In genomic region chr4:120286813-120287212, GRCh38 we compare ENCODE assay signal across 21 cellular contexts.
DNase-seq lines count a peak whose midpoint lies in the region; ATAC-seq and TF ChIP-seq lines count a peak whose summit lies in the region.
"Had no signal": no experiment of that assay in that cellular context is flagged by ENCODE, and none has a peak within 500 bp of the region (broad histone marks: within the 10 kb centered on the region; RNA-seq: fewer than 3 reads in every experiment).

No MANE protein-coding gene starts in this region.

- no peaks in the 10 kb centered on the region for H3K36me3 Mint-ChIP-seq in H9 (ENCODE audit: insufficient read depth in 1 of 3, low read depth in 3 of 3)
- H3K36me3 Mint-ChIP-seq in activated T-cell treated with anti-CD3 and anti-CD28 coated beads, Interleukin-2, amount 50 U/mL, for 4 hours (ENCODE audit: insufficient read depth), result no peaks in the 10 kb centered on the region
- H3K36me3 Mint-ChIP-seq: activated naive CD8-positive, alpha-beta T cell treated with anti-CD3 and anti-CD28 coated beads, Interleukin-2, amount 10 ng/mL, durations not matched to agents 7 days and 5 days; naive thymus-derived CD4-positive, alpha-beta T cell had no signal

- H4K8ac ChIP-seq in H9 (replicated peaks; ENCODE audit: insufficient read length, low read depth, low read length), result no peak overlapping the region

- H2BK15ac ChIP-seq in H9 (ENCODE audit: low read depth, low read length), result no peak overlapping the region

- H3K79me1 ChIP-seq in H9 (ENCODE audit: insufficient read depth, low read depth, low read length, poor library complexity, severe bottlenecking), result no peaks in the 10 kb centered on the region

- H3K4me3 ChIP-seq in RWPE2 (ENCODE audit: severe bottlenecking), result no peak overlapping the region
- no peak overlapping the region for H3K4me3 ChIP-seq in smooth muscle cell
- no peak overlapping the region for H3K4me3 ChIP-seq in ovary
- no peak overlapping the region for H3K4me3 ChIP-seq in suprapubic skin
- H3K4me3 ChIP-seq: BLaER1, breast epithelium, dorsolateral prefrontal cortex, lung had no signal

- H3K4me1 Mint-ChIP-seq in H9, result no peaks in the 10 kb centered on the region
- no peaks in the 10 kb centered on the region for H3K4me1 Mint-ChIP-seq in activated T-cell treated with anti-CD3 and anti-CD28 coated beads, Interleukin-2, amount 50 U/mL, for 4 hours (ENCODE audit: low read depth)
- H3K4me1 Mint-ChIP-seq: activated CD4-positive, alpha-beta memory T cell treated with anti-CD3 and anti-CD28 coated beads, Interleukin-2, amount 10 ng/mL, durations not matched to agents 7 days and 5 days; activated naive CD8-positive, alpha-beta T cell treated with anti-CD3 and anti-CD28 coated beads, Interleukin-2, amount 10 ng/mL, durations not matched to agents 7 days and 5 days; naive thymus-derived CD4-positive, alpha-beta T cell had no signal

- no peaks in the 10 kb centered on the region for H3K23me2 ChIP-seq in H9 (ENCODE audit: insufficient read length, low read depth, low read length, poor library complexity, severe bottlenecking)

- no peak overlapping the region for H2BK120ac ChIP-seq in H9 (ENCODE audit: low read depth, low read length, poor library complexity, severe bottlenecking)

- no peak overlapping the region for H3K27ac Mint-ChIP-seq in H9
- H3K27ac Mint-ChIP-seq: activated CD4-positive, alpha-beta memory T cell treated with anti-CD3 and anti-CD28 coated beads, Interleukin-2, amount 10 ng/mL, durations not matched to agents 7 days and 5 days; activated naive CD8-positive, alpha-beta T cell treated with anti-CD3 and anti-CD28 coated beads, Interleukin-2, amount 10 ng/mL, durations not matched to agents 7 days and 5 days; naive thymus-derived CD4-positive, alpha-beta T cell had no signal

- H2BK20ac ChIP-seq in H9 (ENCODE audit: low read depth, low read length, poor library complexity, severe bottlenecking), result no peak overlapping the region

- DNase-seq in H9 (peak; percentile 27), RWPE2 (ENCODE audit: low spot score) (no peak), fibroblast of peridontal ligament (ENCODE audit: extremely low read depth) (peak; percentile 67), smooth muscle cell (lab: John Stamatoyannopoulos, UW; ENCODE audit: unreplicated experiment) (no peak), ovary (no peak), suprapubic skin (ENCODE audit: low spot score in 2 of 2) (no peak)
- no peak for DNase-seq in activated T-cell treated with anti-CD3 and anti-CD28 coated beads, Interleukin-2, amount 50 U/mL, for 4 hours
- DNase-seq: activated CD4-positive, alpha-beta memory T cell treated with anti-CD3 and anti-CD28 coated beads, Interleukin-2, amount 10 ng/mL, durations not matched to agents 7 days and 5 days; activated naive CD8-positive, alpha-beta T cell treated with anti-CD3 and anti-CD28 coated beads, Interleukin-2, amount 10 ng/mL, durations not matched to agents 7 days and 5 days; activated T-cell treated with anti-CD3 and anti-CD28 coated beads, Interleukin-2, amount 50 U/mL, for 48 hours; dorsolateral prefrontal cortex; Kasumi-1; naive thymus-derived CD4-positive, alpha-beta T cell; NCI-H1436 treated with DMSO at 0.1 percent for 48 hours; NK-92 treated with Interleukin-12 subunit alpha and Interleukin-12 subunit beta, amount 100 ng/mL, for 24 hours; T-helper 1 cell had no signal

- H3K56ac ChIP-seq in H9 (ENCODE audit: insufficient read length, low read depth, low read length), result no peak overlapping the region

- no peaks in the 10 kb centered on the region for H3K27me3 ChIP-seq in H9 (ENCODE audit: insufficient read depth, low read length)
- no peaks in the 10 kb centered on the region for H3K27me3 ChIP-seq in RWPE2 (ENCODE audit: insufficient read depth, poor library complexity, severe bottlenecking)
- H3K27me3 ChIP-seq in smooth muscle cell (ENCODE audit: low read depth), result no peaks in the 10 kb centered on the region
- H3K27me3 ChIP-seq in ovary, result no peaks in the 10 kb centered on the region
- no peaks in the 10 kb centered on the region for H3K27me3 ChIP-seq in suprapubic skin
- H3K27me3 ChIP-seq: BLaER1, breast epithelium, dorsolateral prefrontal cortex had no signal

- H3K79me2 ChIP-seq in H9 (ENCODE audit: insufficient read depth, low read length), result no peaks in the 10 kb centered on the region
- H3K79me2 ChIP-seq in smooth muscle cell (ENCODE audit: low read depth), result no peaks in the 10 kb centered on the region

- H3K4me1 ChIP-seq in H9 (ENCODE audit: insufficient read depth, low read length) (no peaks in the 10 kb centered on the region), RWPE2 (ENCODE audit: insufficient read depth, poor library complexity, severe bottlenecking) (no peaks in the 10 kb centered on the region), smooth muscle cell (ENCODE audit: low read depth) (no peaks in the 10 kb centered on the region), ovary (ENCODE audit: insufficient read depth) (no peaks in the 10 kb centered on the region), suprapubic skin (no peaks in the 10 kb centered on the region)
- H3K4me1 ChIP-seq: BLaER1, breast epithelium had no signal

- TF ChIP-seq EP300 in ovary (IDR thresholded peaks at IDR 0.05) (no peak), suprapubic skin (IDR thresholded peaks at IDR 0.05) (no peak)

- H3K18ac ChIP-seq in H9 (ENCODE audit: insufficient read length, low read depth, low read length), result no peak overlapping the region

- H3K27ac ChIP-seq in H9 (ENCODE audit: insufficient read length, low read depth, low read length) (no peak overlapping the region), RWPE2 (ENCODE audit: poor library complexity, severe bottlenecking) (no peak overlapping the region), smooth muscle cell (ENCODE audit: low read depth) (no peak overlapping the region), ovary (no peak overlapping the region), suprapubic skin (no peak overlapping the region)
- H3K27ac ChIP-seq: BLaER1, breast epithelium, dorsolateral prefrontal cortex had no signal

- H4K91ac ChIP-seq in H9 (ENCODE audit: insufficient read length, low read depth, low read length), result no peak overlapping the region

- H3T11ph ChIP-seq in H9 (ENCODE audit: low read length), result no peak overlapping the region

- H3K23ac ChIP-seq in H9 (ENCODE audit: insufficient read length, low read depth, low read length), result no peak overlapping the region

- intact Hi-C loops in ovary (cut with DNase I), result no loop called here

- no peak overlapping the region for H2BK5ac ChIP-seq in H9 (ENCODE audit: insufficient read length, low read length)

- H2AFZ ChIP-seq in H9 (ENCODE audit: low read length) (no peak overlapping the region), smooth muscle cell (ENCODE audit: low read depth) (no peak overlapping the region)

- H3K4ac ChIP-seq in H9 (ENCODE audit: low read depth, low read length), result no peak overlapping the region

- no peak overlapping the region for H3K4me3 Mint-ChIP-seq in H9
- H3K4me3 Mint-ChIP-seq in activated T-cell treated with anti-CD3 and anti-CD28 coated beads, Interleukin-2, amount 50 U/mL, for 4 hours, result no peak overlapping the region
- H3K4me3 Mint-ChIP-seq: activated CD4-positive, alpha-beta memory T cell treated with anti-CD3 and anti-CD28 coated beads, Interleukin-2, amount 10 ng/mL, durations not matched to agents 7 days and 5 days; activated naive CD8-positive, alpha-beta T cell treated with anti-CD3 and anti-CD28 coated beads, Interleukin-2, amount 10 ng/mL, durations not matched to agents 7 days and 5 days; naive thymus-derived CD4-positive, alpha-beta T cell had no signal

- no peaks in the 10 kb centered on the region; the same call in 1 of the 2 replicates for H3K27me3 Mint-ChIP-seq in H9 (ENCODE audit: low read depth)
- H3K27me3 Mint-ChIP-seq in activated T-cell treated with anti-CD3 and anti-CD28 coated beads, Interleukin-2, amount 50 U/mL, for 4 hours (ENCODE audit: low read depth), result no peaks in the 10 kb centered on the region
- H3K27me3 Mint-ChIP-seq: activated CD4-positive, alpha-beta memory T cell treated with anti-CD3 and anti-CD28 coated beads, Interleukin-2, amount 10 ng/mL, durations not matched to agents 7 days and 5 days; activated naive CD8-positive, alpha-beta T cell treated with anti-CD3 and anti-CD28 coated beads, Interleukin-2, amount 10 ng/mL, durations not matched to agents 7 days and 5 days had no signal

- peak; percentile 70 for TF ChIP-seq CTCF in H9 (conservative IDR thresholded peaks at IDR 0.05)
- TF ChIP-seq CTCF in RWPE2 (IDR thresholded peaks at IDR 0.05; ENCODE audit: poor library complexity, severe bottlenecking), result peak; percentile 30
- peak; percentile 46 for TF ChIP-seq CTCF in smooth muscle cell (IDR thresholded peaks at IDR 0.05; ENCODE audit: borderline replicate concordance, insufficient read depth, poor library complexity, severe bottlenecking)
- no peak for TF ChIP-seq CTCF in ovary (IDR thresholded peaks at IDR 0.05)
- no peak for TF ChIP-seq CTCF in suprapubic skin (IDR thresholded peaks at IDR 0.05)

- H3K9ac ChIP-seq in H9 (ENCODE audit: extremely low read depth, insufficient read length, low read length) (no peak overlapping the region), smooth muscle cell (ENCODE audit: low read depth) (no peak overlapping the region)
- H3K9ac ChIP-seq: BLaER1 had no signal

- H3K9me3 ChIP-seq in H9 (ENCODE audit: control insufficient read depth, low read depth, low read length) (no peaks in the 10 kb centered on the region), RWPE2 (ENCODE audit: severe bottlenecking) (no peaks in the 10 kb centered on the region), smooth muscle cell (replicated peaks; ENCODE audit: low read depth) (no peaks in the 10 kb centered on the region), ovary (no peaks in the 10 kb centered on the region), suprapubic skin (no peaks in the 10 kb centered on the region)
- H3K9me3 ChIP-seq: BLaER1, breast epithelium had no signal

- H4K5ac ChIP-seq in H9 (ENCODE audit: insufficient read length, low read depth, low read length), result no peak overlapping the region

- no peaks in the 10 kb centered on the region for H3K36me3 ChIP-seq in RWPE2 (ENCODE audit: low read depth)
- no peaks in the 10 kb centered on the region for H3K36me3 ChIP-seq in smooth muscle cell (ENCODE audit: low read depth)
- no peaks in the 10 kb centered on the region for H3K36me3 ChIP-seq in ovary
- H3K36me3 ChIP-seq in suprapubic skin, result no peaks in the 10 kb centered on the region
- H3K36me3 ChIP-seq: BLaER1, breast epithelium had no signal

- H2AK5ac ChIP-seq in H9 (ENCODE audit: insufficient read length, low read length), result no peak overlapping the region

- H3K4me2 ChIP-seq in H9 (ENCODE audit: insufficient read depth, insufficient read length, low read length) (no peak overlapping the region), smooth muscle cell (no peak overlapping the region)
- H3K4me2 ChIP-seq: BLaER1 had no signal

- ATAC-seq in RWPE2 (ENCODE audit: low read depth), result no peak
- ATAC-seq in activated T-cell treated with anti-CD3 and anti-CD28 coated beads, Interleukin-2, amount 50 U/mL, for 4 hours, result no peak
- ATAC-seq: esophagus mucosa; naive thymus-derived CD4-positive, alpha-beta T cell; Right ventricle myocardium inferior had no signal

- H3K9me3 Mint-ChIP-seq in H9, result no peaks in the 10 kb centered on the region
- no peaks in the 10 kb centered on the region for H3K9me3 Mint-ChIP-seq in activated T-cell treated with anti-CD3 and anti-CD28 coated beads, Interleukin-2, amount 50 U/mL, for 4 hours
- H3K9me3 Mint-ChIP-seq: activated CD4-positive, alpha-beta memory T cell treated with anti-CD3 and anti-CD28 coated beads, Interleukin-2, amount 10 ng/mL, durations not matched to agents 7 days and 5 days; activated naive CD8-positive, alpha-beta T cell treated with anti-CD3 and anti-CD28 coated beads, Interleukin-2, amount 10 ng/mL, durations not matched to agents 7 days and 5 days; naive thymus-derived CD4-positive, alpha-beta T cell had no signal

- no peak overlapping the region for H2BK12ac ChIP-seq in H9 (ENCODE audit: insufficient read length, low read depth, low read length)

- peaks cover 3% of the 10 kb centered on the region for H3F3A ChIP-seq in smooth muscle cell (ENCODE audit: low read depth)

- TF ChIP-seq POLR2A in ovary (IDR thresholded peaks at IDR 0.05) (no peak), suprapubic skin (IDR thresholded peaks at IDR 0.05) (no peak)

- H3K14ac ChIP-seq in H9 (ENCODE audit: insufficient read depth, low read length), result no peak overlapping the region

- no peaks in the 10 kb centered on the region for H4K20me1 ChIP-seq in H9 (ENCODE audit: control insufficient read depth, insufficient read depth, insufficient read length)
- no peaks in the 10 kb centered on the region for H4K20me1 ChIP-seq in smooth muscle cell (ENCODE audit: low read depth)
- H4K20me1 ChIP-seq: BLaER1 had no signal

- WGBS in H9 (ENCODE audit: extremely low coverage, insufficient read length, low lambda C conversion rate), result no CpG with 5 or more reads among the region's 2 CpGs
- 62% methylated on average over 2 of the region's 2 CpGs for WGBS in smooth muscle cell (ENCODE audit: low lambda C conversion rate)
- 89 to 92% (median 91%) methylated on average over 2 of the region's 2 CpGs for WGBS in ovary, 3 donors
- WGBS in suprapubic skin, result 70% methylated on average over 2 of the region's 2 CpGs

Comparison
In these comparisons a context has a peak if more than half of its experiments do, and no peak if none do; other contexts are left out.
1. DNase-seq: peak in H9 (single experiment) and fibroblast of peridontal ligament (single experiment); none in RWPE2 (single experiment), smooth muscle cell (single experiment), ovary (0 of 5), activated T-cell treated with anti-CD3 and anti-CD28 coated beads, Interleukin-2, amount 50 U/mL, for 4 hours (single experiment) and suprapubic skin (0 of 2).
2. CTCF ChIP-seq: peak in H9 (single experiment), RWPE2 (single experiment) and smooth muscle cell (single experiment); none in ovary (0 of 3) and suprapubic skin (0 of 2).